In genomic region chr5:137231535-137231934, GRCh38 we compare ENCODE assay signal across 1 cellular context.
TF ChIP-seq lines count a peak whose summit lies in the region.

No MANE protein-coding gene starts in this region.

TF ChIP-seq in K562, 482 proteins besides CTCF, POLR2A, EP300 and RAD21:
- TF ChIP-seq HINFP (tag; conservative IDR thresholded peaks at IDR 0.05; ENCODE audit: low read depth) (no peak), RBM25 (IDR thresholded peaks at IDR 0.05; ENCODE audit: low read depth, low read length, severe bottlenecking) (peak; percentile 12)
